20 cellular contexts compared by ENCODE assay signal in genomic region chr6:21447987-21448386, GRCh38.
DNase-seq lines count a peak whose midpoint lies in the region; ATAC-seq and TF ChIP-seq lines count a peak whose summit lies in the region.
"Had no signal": no experiment of that assay in that cellular context is flagged by ENCODE, and none has a peak within 500 bp of the region (broad histone marks: within the 10 kb centered on the region; RNA-seq: fewer than 3 reads in every experiment).

No MANE protein-coding gene starts in this region.

- no peak overlapping the region for H3K27ac Mint-ChIP-seq in GM23338
- H3K27ac Mint-ChIP-seq: B cell; CD4-positive, alpha-beta T cell; CD8-positive, alpha-beta T cell had no signal

- no peak overlapping the region for H3K4me3 Mint-ChIP-seq in GM23338
- H3K4me3 Mint-ChIP-seq: B cell; CD4-positive, alpha-beta T cell; CD8-positive, alpha-beta T cell had no signal

- H3K4me3 ChIP-seq in GM23338 (no peak overlapping the region), mesendoderm (ENCODE audit: low read length) (no peak overlapping the region)
- H3K4me3 ChIP-seq: A549; BLaER1 treated with 17β-estradiol and CSF1 and Interleukin-3, amounts not matched to agents 10 nM and 100 nM; GM12878 had no signal

- H3K27me3 ChIP-seq in GM23338 (ENCODE audit: insufficient read depth), result no peaks in the 10 kb centered on the region
- peaks cover 3% of the 10 kb centered on the region for H3K27me3 ChIP-seq in mesendoderm (ENCODE audit: insufficient read depth, low read length, poor library complexity)
- H3K27me3 ChIP-seq: BLaER1 treated with 17β-estradiol and CSF1 and Interleukin-3, amounts not matched to agents 10 nM and 100 nM had no signal

- no peak for TF ChIP-seq CTCF in GM23338 (conservative IDR thresholded peaks at IDR 0.05; ENCODE audit: low read depth in 2 of 2)

- no peak overlapping the region for H2BK15ac ChIP-seq in mesendoderm (replicated peaks; ENCODE audit: low read depth)

- H3K4me2 ChIP-seq in GM23338 (no peak overlapping the region), mesendoderm (ENCODE audit: low read length) (no peak overlapping the region)
- H3K4me2 ChIP-seq: A549; BLaER1 treated with 17β-estradiol and CSF1 and Interleukin-3, amounts not matched to agents 10 nM and 100 nM had no signal

- no peak overlapping the region for H2BK5ac ChIP-seq in mesendoderm (ENCODE audit: low read length)

- H3K9me3 Mint-ChIP-seq in GM23338, result no peaks in the 10 kb centered on the region
- H3K9me3 Mint-ChIP-seq: CD4-positive, alpha-beta T cell; CD8-positive, alpha-beta T cell had no signal

- H3K4ac ChIP-seq in mesendoderm (ENCODE audit: low read depth, low read length), result no peak overlapping the region

- H3K56ac ChIP-seq in mesendoderm (ENCODE audit: low read length), result no peak overlapping the region

- H3K79me2 ChIP-seq in GM23338 (replicated peaks; ENCODE audit: insufficient read depth) (no peaks in the 10 kb centered on the region), mesendoderm (ENCODE audit: control insufficient read depth, insufficient read depth, low read length) (no peaks in the 10 kb centered on the region)

- no peak overlapping the region for H2AK5ac ChIP-seq in mesendoderm (ENCODE audit: low read length)

- no peak overlapping the region for H3K23ac ChIP-seq in mesendoderm (ENCODE audit: low read length)

- no peaks in the 10 kb centered on the region for H3K36me3 Mint-ChIP-seq in GM23338 (ENCODE audit: low read depth)
- H3K36me3 Mint-ChIP-seq: CD8-positive, alpha-beta T cell had no signal

- H3K27me3 Mint-ChIP-seq in GM23338 (ENCODE audit: insufficient read depth, low read depth, poor library complexity), result no peaks in the 10 kb centered on the region

- DNase-seq in ELF-1 (ENCODE audit: low read depth, low spot score) (peak; percentile 30), GM23338 (ENCODE audit: low spot score) (no peak), islet precursor cell (peak; percentile 63), mesendoderm (peak; percentile 79), A172 (ENCODE audit: low spot score) (no peak), NOMO-1 (lab: John Stamatoyannopoulos, UW; ENCODE audit: unreplicated experiment in 2 of 2) (no peak)
- DNase-seq: 8988T; AML-193; Caco-2; Calu3; CD4-positive, alpha-beta T cell; CD8-positive, alpha-beta T cell; DMS79 treated with DMSO at 0.1 percent for 48 hours; GDM1 had no signal

- H3K27ac ChIP-seq in GM23338 (ENCODE audit: low read depth) (no peak overlapping the region), mesendoderm (ENCODE audit: low read depth, low read length) (no peak overlapping the region)
- H3K27ac ChIP-seq: A549; BLaER1 treated with 17β-estradiol and CSF1 and Interleukin-3, amounts not matched to agents 10 nM and 100 nM; C4-2B had no signal

- H4K8ac ChIP-seq in mesendoderm (ENCODE audit: low read depth, low read length), result no peak overlapping the region

- WGBS in mesendoderm (ENCODE audit: extremely low coverage, insufficient coverage, low lambda C conversion rate), result no CpG with 5 or more reads among the region's 5 CpGs

- H2AFZ ChIP-seq in GM23338, result peak overlapping the region; percentile 23; the same call in 1 of the 2 replicates

- ATAC-seq in GM23338 (no peak), HG03139 (IDR thresholded peaks at IDR 0.05; ENCODE audit: unreplicated experiment) (no peak)
- ATAC-seq: A549; CD8-positive, alpha-beta T cell; GM12878 had no signal

- H2BK120ac ChIP-seq in mesendoderm (ENCODE audit: low read depth, low read length), result no peak overlapping the region

- H3K4me1 ChIP-seq in GM23338 (ENCODE audit: insufficient read depth), result no peaks in the 10 kb centered on the region
- peaks cover 8% of the 10 kb centered on the region for H3K4me1 ChIP-seq in mesendoderm (ENCODE audit: control insufficient read depth, low read depth, low read length)
- H3K4me1 ChIP-seq: A549 had no signal

- no peaks in the 10 kb centered on the region for H3F3A ChIP-seq in GM23338 (replicated peaks; ENCODE audit: low read depth)

- no peaks in the 10 kb centered on the region for H3K79me1 ChIP-seq in mesendoderm (ENCODE audit: low read length)

- H3K4me1 Mint-ChIP-seq in GM23338, result no peaks in the 10 kb centered on the region
- H3K4me1 Mint-ChIP-seq: B cell had no signal

- no peak overlapping the region for H3K18ac ChIP-seq in mesendoderm (ENCODE audit: low read length)

- no peaks in the 10 kb centered on the region for H3K9me2 ChIP-seq in GM23338 (ENCODE audit: insufficient read depth)

- no peaks in the 10 kb centered on the region for H4K20me1 ChIP-seq in GM23338 (replicated peaks; ENCODE audit: insufficient read depth)
- H4K20me1 ChIP-seq: BLaER1 treated with 17β-estradiol and CSF1 and Interleukin-3, amounts not matched to agents 10 nM and 100 nM had no signal

- H3K9ac ChIP-seq in mesendoderm (ENCODE audit: low read length), result no peak overlapping the region
- H3K9ac ChIP-seq: BLaER1 treated with 17β-estradiol and CSF1 and Interleukin-3, amounts not matched to agents 10 nM and 100 nM had no signal

- H3K36me3 ChIP-seq in GM23338 (ENCODE audit: insufficient read depth), result no peaks in the 10 kb centered on the region
- H3K36me3 ChIP-seq in mesendoderm (ENCODE audit: control insufficient read depth, insufficient read depth, low read length), result no peaks in the 10 kb centered on the region
- H3K36me3 ChIP-seq: BLaER1 treated with 17β-estradiol and CSF1 and Interleukin-3, amounts not matched to agents 10 nM and 100 nM had no signal

- H4K5ac ChIP-seq in mesendoderm (ENCODE audit: low read length), result no peak overlapping the region

TF ChIP-seq in GM23338, 12 proteins besides CTCF, POLR2A, EP300 and RAD21:
- no peak for TF ChIP-seq JUNB (IDR thresholded peaks at IDR 0.05; ENCODE audit: unreplicated experiment)
- no peak for TF ChIP-seq STAT1 (IDR thresholded peaks at IDR 0.05; ENCODE audit: unreplicated experiment)

Comparison
In these comparisons a context has a peak if more than half of its experiments do, and no peak if none do; other contexts are left out.
1. DNase-seq: peak in ELF-1 (single experiment), islet precursor cell (single experiment) and mesendoderm (single experiment); none in GM23338 (single experiment), A172 (single experiment) and NOMO-1 (0 of 2).